21 cellular contexts compared by ENCODE assay signal in the genomic region with DNA sequence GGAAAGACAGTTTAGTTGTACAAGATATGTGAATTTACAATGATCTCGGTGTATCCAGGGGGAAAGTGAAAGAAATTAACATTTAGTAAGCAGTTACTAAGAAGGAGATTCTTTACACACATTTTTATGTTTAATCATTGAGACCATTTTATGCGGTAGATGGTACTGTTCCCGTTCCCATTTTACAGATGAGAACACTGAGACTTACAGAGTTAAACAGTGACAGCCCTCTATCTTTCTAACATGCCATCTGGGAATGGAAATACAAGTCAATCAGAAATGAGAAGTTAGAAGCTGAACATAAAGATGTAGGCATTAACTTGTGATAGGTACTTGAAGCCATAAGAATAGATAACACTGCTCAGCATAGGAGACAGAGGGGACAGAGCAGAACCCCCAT.
DNase-seq lines count a peak whose midpoint lies in the region; ATAC-seq, FAIRE-seq and TF ChIP-seq lines count a peak whose summit lies in the region.
"Had no signal": no experiment of that assay in that cellular context is flagged by ENCODE, and none has a peak within 500 bp of the region (broad histone marks: within the 10 kb centered on the region; RNA-seq: fewer than 3 reads in every experiment).

No MANE protein-coding gene starts in this region.

- H3K36me3 Mint-ChIP-seq in natural killer cell (no peaks in the 10 kb centered on the region), endodermal cell (ENCODE audit: low read depth) (peaks cover 53% of the 10 kb centered on the region)
- H3K36me3 Mint-ChIP-seq in natural killer cell treated with Interleukin-12 subunit alpha and Interleukin-12 subunit beta and Interleukin-15 and Interleukin-18, amount 100 ng/mL, for 72 hours, result peaks cover 12% of the 10 kb centered on the region

- H3K9ac ChIP-seq in K562 (ENCODE audit: insufficient read depth in 1 of 2, low read depth in 2 of 2, low read length in 2 of 2) (no peak overlapping the region), endodermal cell (ENCODE audit: extremely low read depth, low read length, poor library complexity, severe bottlenecking) (no peak overlapping the region)
- H3K9ac ChIP-seq: BLaER1, GM23248 had no signal

- intact Hi-C loops in natural killer cell (cut with micrococcal nuclease), result loop anchor here (10.0 kb wide), 1 partner anchor 361 kb away; a partner anchor contains a TSS
- intact Hi-C loops in K562 (cut with micrococcal nuclease), result no loop called here

- H3K4me3 Mint-ChIP-seq in natural killer cell (no peak overlapping the region), endodermal cell (no peak overlapping the region)
- no peak overlapping the region for H3K4me3 Mint-ChIP-seq in natural killer cell treated with Interleukin-12 subunit alpha and Interleukin-12 subunit beta and Interleukin-15 and Interleukin-18, amount 100 ng/mL, for 72 hours
- H3K4me3 Mint-ChIP-seq: B cell; CD4-positive, CD25-positive, alpha-beta regulatory T cell; CD8-positive, alpha-beta T cell had no signal

- H3K9me1 ChIP-seq in K562 (ENCODE audit: control insufficient read depth, insufficient read depth, low read length), result no peaks in the 10 kb centered on the region

- CTCF ChIA-PET in K562 (lab: Yijun Ruan, JAX; ENCODE audit: low intra/inter-chr PET ratio), result no interaction called here

- H3K36me3 ChIP-seq in K562 (ENCODE audit: control insufficient read depth, insufficient read depth, low read length) (peaks cover 42% of the 10 kb centered on the region; the same call in 2 of the 3 replicates), endodermal cell (ENCODE audit: control insufficient read depth, insufficient read depth, low read length) (peaks cover 37% of the 10 kb centered on the region)

- H3K9me3 ChIP-seq in K562 (replicated peaks; ENCODE audit: control insufficient read depth, insufficient read depth, low read depth, low read length), result no peaks in the 10 kb centered on the region
- peaks cover 46% of the 10 kb centered on the region for H3K9me3 ChIP-seq in endodermal cell (ENCODE audit: control insufficient read depth, low read length)
- H3K9me3 ChIP-seq: BLaER1 had no signal

- WGBS in K562 (ENCODE audit: insufficient coverage, low coverage, missing lambda C conversion rate), result 94% methylated on average over 3 of the region's 3 CpGs
- WGBS in endodermal cell (ENCODE audit: insufficient coverage in 1 of 2, insufficient read length in 1 of 2), 2 experiments, result 92% methylated on average over 3 of the region's 3 CpGs; no CpG with 5 or more reads in 1 of the 2 experiments

- no peaks in the 10 kb centered on the region for H4K20me1 ChIP-seq in K562 (replicated peaks; ENCODE audit: control insufficient read depth, insufficient read depth, low read length)
- H4K20me1 ChIP-seq: BLaER1 had no signal

- in situ Hi-C loops in K562 (cut with MboI), result no loop called here

- H3K27me3 Mint-ChIP-seq in natural killer cell (ENCODE audit: low read depth in 2 of 2), result no peaks in the 10 kb centered on the region
- H3K27me3 Mint-ChIP-seq in natural killer cell treated with Interleukin-12 subunit alpha and Interleukin-12 subunit beta and Interleukin-15 and Interleukin-18, amount 100 ng/mL, for 72 hours, result no peaks in the 10 kb centered on the region
- H3K27me3 Mint-ChIP-seq in endodermal cell (ENCODE audit: insufficient read depth), result no peaks in the 10 kb centered on the region
- H3K27me3 Mint-ChIP-seq: B cell; CD4-positive, CD25-positive, alpha-beta regulatory T cell had no signal

- H3K79me2 ChIP-seq in K562 (ENCODE audit: control insufficient read depth, insufficient read depth, low read length), result no peaks in the 10 kb centered on the region

- no peak for ATAC-seq in natural killer cell
- no peak for ATAC-seq in natural killer cell treated with Interleukin-12 subunit alpha and Interleukin-12 subunit beta and Interleukin-15 and Interleukin-18, amount 100 ng/mL, for 72 hours
- no peak for ATAC-seq in K562
- ATAC-seq in left lobe of liver, result no peak
- ATAC-seq in HG02973 (IDR thresholded peaks at IDR 0.05; ENCODE audit: unreplicated experiment), result no peak
- ATAC-seq: CD8-positive, alpha-beta T cell had no signal

- H3K4me1 Mint-ChIP-seq in natural killer cell, result peaks cover 22 to 28% of the 10 kb centered on the region in 2 donors
- H3K4me1 Mint-ChIP-seq in natural killer cell treated with Interleukin-12 subunit alpha and Interleukin-12 subunit beta and Interleukin-15 and Interleukin-18, amount 100 ng/mL, for 72 hours (ENCODE audit: low read depth in 2 of 2), result peaks cover 13 to 16% of the 10 kb centered on the region in 2 donors
- peaks cover 2% of the 10 kb centered on the region for H3K4me1 Mint-ChIP-seq in endodermal cell

- no peak for DNase-seq in natural killer cell
- no peak for DNase-seq in natural killer cell treated with Interleukin-12 subunit alpha and Interleukin-12 subunit beta and Interleukin-15 and Interleukin-18, amount 100 ng/mL, for 72 hours (ENCODE audit: low spot score)
- no peak for DNase-seq in K562 (ENCODE audit: extremely low read depth in 1 of 4, low spot score in 3 of 4)
- DNase-seq in endodermal cell, result no peak
- no peak for DNase-seq in left lobe of liver (ENCODE audit: low spot score)
- no peak for DNase-seq in cortex of kidney (lab: John Stamatoyannopoulos, UW)
- DNase-seq: CD4-positive, CD25-positive, alpha-beta regulatory T cell; CD8-positive, alpha-beta T cell; DMS 273 treated with DMSO at 0.1 percent for 48 hours; DMS53; DND-41; GM23248; H7; HCEC 1CT had no signal

- TF ChIP-seq CTCF in natural killer cell (IDR thresholded peaks at IDR 0.05) (no peak), K562 (IDR thresholded peaks at IDR 0.05 in 2 of 3, conservative IDR thresholded peaks at IDR 0.05 in 1 of 3; ENCODE audit: insufficient read depth in 2 of 3, low read depth in 1 of 3, low read length in 3 of 3) (no peak), endodermal cell (conservative IDR thresholded peaks at IDR 0.05) (no peak)

- no peaks in the 10 kb centered on the region for H3K27me3 ChIP-seq in K562 (ENCODE audit: control insufficient read depth in 2 of 2, insufficient read depth in 2 of 2, low read length in 2 of 2)
- no peaks in the 10 kb centered on the region for H3K27me3 ChIP-seq in endodermal cell (ENCODE audit: control insufficient read depth, insufficient read depth, low read length, poor library complexity, severe bottlenecking)
- H3K27me3 ChIP-seq: BLaER1 had no signal

- no peak overlapping the region for H3K4me2 ChIP-seq in K562 (ENCODE audit: insufficient read depth, low read length)
- H3K4me2 ChIP-seq: BLaER1 had no signal

- TF ChIP-seq POLR2A in K562 (conservative IDR thresholded peaks at IDR 0.05), result no peak

- H3K27ac ChIP-seq in K562 (ENCODE audit: extremely low read depth, low read depth, low read length), result no peak overlapping the region
- no peak overlapping the region for H3K27ac ChIP-seq in endodermal cell (ENCODE audit: low read depth, low read length)
- H3K27ac ChIP-seq: BLaER1, C4-2B, GM23248 had no signal

- H3K27ac Mint-ChIP-seq in natural killer cell (peak overlapping the region; percentile 11 to 47), endodermal cell (no peak overlapping the region)
- no peak overlapping the region for H3K27ac Mint-ChIP-seq in natural killer cell treated with Interleukin-12 subunit alpha and Interleukin-12 subunit beta and Interleukin-15 and Interleukin-18, amount 100 ng/mL, for 72 hours
- H3K27ac Mint-ChIP-seq: B cell; CD4-positive, CD25-positive, alpha-beta regulatory T cell; CD8-positive, alpha-beta T cell had no signal

- H3K4me1 ChIP-seq in K562 (replicated peaks in 1 of 2; ENCODE audit: control insufficient read depth in 2 of 2, insufficient read depth in 2 of 2, low read length in 2 of 2) (no peaks in the 10 kb centered on the region), endodermal cell (ENCODE audit: control insufficient read depth, insufficient read depth, low read length) (peaks cover 4% of the 10 kb centered on the region)

- BruUV-seq in K562 (replicated peaks; lab: Mats Ljungman, UMichigan), result no TSS peak

- no peak for FAIRE-seq in K562 (lab: Jason Lieb, UNC)
- FAIRE-seq: GM12892, GM19239, H1 had no signal

- POLR2A ChIA-PET in K562 (lab: Yijun Ruan, JAX), result no interaction called here

- peaks cover 2% of the 10 kb centered on the region in 2 donors for H3K9me3 Mint-ChIP-seq in natural killer cell
- H3K9me3 Mint-ChIP-seq in natural killer cell treated with Interleukin-12 subunit alpha and Interleukin-12 subunit beta and Interleukin-15 and Interleukin-18, amount 100 ng/mL, for 72 hours, result no peaks in the 10 kb centered on the region
- peaks cover 30% of the 10 kb centered on the region for H3K9me3 Mint-ChIP-seq in endodermal cell
- H3K9me3 Mint-ChIP-seq: CD4-positive, CD25-positive, alpha-beta regulatory T cell; CD8-positive, alpha-beta T cell had no signal

- TF ChIP-seq EP300 in K562 (IDR thresholded peaks at IDR 0.05; ENCODE audit: low read length), result no peak

- TF ChIP-seq RAD21 in K562 (CRISPR knock-in tag; conservative IDR thresholded peaks at IDR 0.05 in 1 of 2, IDR thresholded peaks at IDR 0.05 in 1 of 2), result no peak

- H2AFZ ChIP-seq in K562 (ENCODE audit: low read depth, low read length), result no peak overlapping the region
- H2AFZ ChIP-seq: GM23248 had no signal

- no peak overlapping the region for H3K4me3 ChIP-seq in K562
- H3K4me3 ChIP-seq in endodermal cell (ENCODE audit: low read length), result peak overlapping the region; percentile 66
- H3K4me3 ChIP-seq: BLaER1, GM23248 had no signal

TF ChIP-seq in K562, 482 proteins besides CTCF, POLR2A, EP300 and RAD21:
- TF ChIP-seq BCOR (IDR thresholded peaks at IDR 0.05), result peak; percentile 45; the same call in 1 of the 2 replicates
- peak; percentile 89 for TF ChIP-seq RBM25 (IDR thresholded peaks at IDR 0.05; ENCODE audit: low read depth, low read length, severe bottlenecking)
- no peak for TF ChIP-seq NFIX (CRISPR knock-in tag; IDR thresholded peaks at IDR 0.05; ENCODE audit: low read depth)
- TF ChIP-seq CBFB (CRISPR knock-in tag; IDR thresholded peaks at IDR 0.05), result no peak
TF ChIP-seq in K562: peak in this region for 2.

Comparison
In these comparisons a context has a peak if more than half of its experiments do, and no peak if none do; other contexts are left out.
1. H3K27ac Mint-ChIP-seq: peak in natural killer cell (2 of 2); none in natural killer cell treated with Interleukin-12 subunit alpha and Interleukin-12 subunit beta and Interleukin-15 and Interleukin-18, amount 100 ng/mL, for 72 hours (0 of 2) and endodermal cell (single experiment).